In genomic region chr2:19722486-19723420, GRCh38 we compare ENCODE assay signal across 20 cellular contexts.
DNase-seq lines count a peak whose midpoint lies in the region; ATAC-seq and TF ChIP-seq lines count a peak whose summit lies in the region.
"Had no signal": no experiment of that assay in that cellular context is flagged by ENCODE, and none has a peak within 500 bp of the region (broad histone marks: within the 10 kb centered on the region; RNA-seq: fewer than 3 reads in every experiment).

No MANE protein-coding gene starts in this region.

- no peak for ATAC-seq in GM21825 (IDR thresholded peaks at IDR 0.05; ENCODE audit: unreplicated experiment)
- ATAC-seq: GM12878; stimulated activated naive B cell treated with anti-CD40 and anti-IgM and Interleukin-4, amounts not matched to agents 10 μg/mL and 1 μg/mL and 100 μg/mL, for 72 hours had no signal

- no peak overlapping the region for H3K27ac ChIP-seq in osteoblast (ENCODE audit: low read depth, low read length)
- H3K27ac ChIP-seq: cardiac muscle cell, neutrophil, tibial nerve had no signal

- H3K4me3 ChIP-seq in AG10803 (ENCODE audit: low read length) (no peak overlapping the region), cardiac fibroblast (replicated peaks in 1 of 2; ENCODE audit: low read depth in 2 of 2, low read length in 2 of 2) (no peak overlapping the region), osteoblast (ENCODE audit: insufficient read depth, low read length) (no peak overlapping the region)
- H3K4me3 ChIP-seq: cardiac muscle cell, GM12878, HAP-1, tibial nerve had no signal

- H2AFZ ChIP-seq in osteoblast (ENCODE audit: low read length): peak overlapping the region; percentile 61

- H3K4me1 ChIP-seq in osteoblast (ENCODE audit: insufficient read depth, low read length): peaks cover 5% of the 10 kb centered on the region
- H3K4me1 ChIP-seq: BE2C, HAP-1 had no signal

- TF ChIP-seq CTCF in AG10803 (conservative IDR thresholded peaks at IDR 0.05; ENCODE audit: low read length): no peak
- TF ChIP-seq CTCF in cardiac fibroblast (IDR thresholded peaks at IDR 0.05; ENCODE audit: low read depth, low read length): no peak
- no peak for TF ChIP-seq CTCF in osteoblast (IDR thresholded peaks at IDR 0.05; ENCODE audit: extremely low read depth, low read depth, low read length)

- H3K79me2 ChIP-seq in osteoblast (ENCODE audit: insufficient read depth, low read length): no peaks in the 10 kb centered on the region

- H3K27me3 ChIP-seq in osteoblast (ENCODE audit: insufficient read depth, low read length): no peaks in the 10 kb centered on the region
- H3K27me3 ChIP-seq: BE2C, cardiac muscle cell, neutrophil, tibial nerve had no signal

- DNase-seq in AG10803 (ENCODE audit: low read depth): peak; percentile 49
- peak; percentile 23 for DNase-seq in NCI-H1105 treated with DMSO at 0.1 percent for 48 hours (lab: John Stamatoyannopoulos, UW)
- DNase-seq in cardiac fibroblast (ENCODE audit: low read depth in 2 of 2): peak; percentile 34 to 67
- DNase-seq in osteoblast (ENCODE audit: insufficient read length, low spot score, missing footprints): no peak
- no peak for DNase-seq in activated gamma-delta T cell (lab: John Stamatoyannopoulos, UW)
- no peak for DNase-seq in nucleus accumbens (lab: John Stamatoyannopoulos, UW)
- DNase-seq: activated CD4-positive, CD25-positive, alpha-beta regulatory T cell treated with anti-CD3 and anti-CD28 coated beads, Interleukin-2, amount 50 U/mL, for 72 hours; BE2C; Calu3; GF-D8; Karpas-422; SK-N-SH; stimulated activated naive B cell treated with anti-CD40 and anti-IgM and Interleukin-4, amounts not matched to agents 10 μg/mL and 1 μg/mL and 100 μg/mL, for 72 hours; T1000 had no signal

- no peaks in the 10 kb centered on the region for H3K36me3 ChIP-seq in osteoblast (ENCODE audit: insufficient read depth, low read length)
- H3K36me3 ChIP-seq: BE2C, cardiac muscle cell, HAP-1, neutrophil, tibial nerve had no signal

- H4K20me1 ChIP-seq in osteoblast (ENCODE audit: insufficient read depth, low read length): no peaks in the 10 kb centered on the region

- H3K9me3 ChIP-seq in osteoblast (ENCODE audit: low read depth, low read length): no peaks in the 10 kb centered on the region
- H3K9me3 ChIP-seq: BE2C, HAP-1, neutrophil, SK-N-SH, tibial nerve had no signal

- no peak overlapping the region for H3K4me2 ChIP-seq in osteoblast (ENCODE audit: insufficient read depth, low read length)
- H3K4me2 ChIP-seq: SK-N-SH had no signal

Comparison
In these comparisons a context has a peak if more than half of its experiments do, and no peak if none do; other contexts are left out.
1. DNase-seq: peak in AG10803 (single experiment), NCI-H1105 treated with DMSO at 0.1 percent for 48 hours (single experiment) and cardiac fibroblast (2 of 2); none in osteoblast (single experiment), activated gamma-delta T cell (single experiment) and nucleus accumbens (0 of 56).